3 cellular contexts compared by ENCODE assay signal in genomic region chr7:45206266-45206665, GRCh38. TPM values are rescaled to one million over a fixed set of nuclear protein-coding genes. Genes with fewer than 3 reads are reported as not detected.
"Had no signal": no experiment of that assay in that cellular context is flagged by ENCODE, and none has a peak within 500 bp of the region (broad histone marks: within the 10 kb centered on the region; RNA-seq: fewer than 3 reads in every experiment).

No MANE protein-coding gene starts in this region.

RNA-seq across cellular contexts. Expression of gene RAMP3, which starts 48.7 kb away (rescaled TPM):
- total RNA-seq: GM23248, HT-29, IMR-90 had no signal
- polyA plus RNA-seq: GM23248, IMR-90 had no signal
